ENCODE assay signal across 2 cellular contexts in the genomic region with DNA sequence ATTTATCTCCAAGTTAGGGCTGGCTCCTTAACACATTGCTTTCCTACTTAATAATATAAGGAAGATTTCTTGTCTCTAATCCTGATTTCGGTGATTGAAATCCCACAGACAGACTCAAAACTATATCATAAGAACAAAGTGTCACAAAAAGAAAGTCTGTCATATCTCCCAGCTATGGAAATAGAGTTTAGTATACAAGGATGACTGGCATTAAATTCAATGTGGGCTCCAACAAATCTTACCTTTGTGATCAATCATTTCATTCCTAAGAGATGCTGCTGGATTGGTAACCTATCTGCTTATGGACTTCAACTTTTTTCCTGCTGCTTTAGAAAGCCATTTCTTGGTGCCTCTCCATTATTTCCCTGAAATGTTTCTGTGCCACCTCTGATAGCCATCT.
A peak's percentile ranks its signal among the peaks of the same experiment; 100 is the strongest.
TF ChIP-seq lines count a peak whose summit lies in the region.

No MANE protein-coding gene starts in this region.

TF ChIP-seq in HepG2, 621 proteins besides CTCF, POLR2A, EP300 and RAD21 (continued from another document):
- no peak for TF ChIP-seq ZNF770 (CRISPR knock-in tag; IDR thresholded peaks at IDR 0.05)
- no peak for TF ChIP-seq HNF4A (CRISPR knock-in tag; IDR thresholded peaks at IDR 0.05)
- TF ChIP-seq ZSCAN30 (CRISPR knock-in tag; IDR thresholded peaks at IDR 0.05) = no peak
- TF ChIP-seq HOXA5 (CRISPR knock-in tag; IDR thresholded peaks at IDR 0.05) = no peak
- TF ChIP-seq NFE2L2 (IDR thresholded peaks at IDR 0.05; ENCODE audit: low read length) = peak; percentile 51

TF ChIP-seq in neural cell, 6 proteins besides CTCF, POLR2A, EP300 and RAD21:
- TF ChIP-seq REST (IDR thresholded peaks at IDR 0.05; ENCODE audit: borderline replicate concordance) (no peak), POLR2AphosphoS5 (IDR thresholded peaks at IDR 0.05) (no peak), MXI1 (conservative IDR thresholded peaks at IDR 0.05; ENCODE audit: poor library complexity, severe bottlenecking) (no peak), SMC3 (conservative IDR thresholded peaks at IDR 0.05; ENCODE audit: poor library complexity) (no peak), TAF1 (IDR thresholded peaks at IDR 0.05; ENCODE audit: low read depth) (no peak), EZH2 (IDR thresholded peaks at IDR 0.05; ENCODE audit: borderline replicate concordance, insufficient read depth, low read length, poor library complexity, severe bottlenecking) (no peak)
